9 cellular contexts compared by ENCODE assay signal in genomic region chr4:86940176-86940575, GRCh38. TPM values are rescaled to one million over a fixed set of nuclear protein-coding genes. Genes with fewer than 3 reads are reported as not detected.
A peak's percentile ranks its signal among the peaks of the same experiment; 100 is the strongest.
DNase-seq lines count a peak whose midpoint lies in the region; ATAC-seq, FAIRE-seq and TF ChIP-seq lines count a peak whose summit lies in the region.
"Had no signal": no experiment of that assay in that cellular context is flagged by ENCODE, and none has a peak within 500 bp of the region (broad histone marks: within the 10 kb centered on the region; RNA-seq: fewer than 3 reads in every experiment).

No MANE protein-coding gene starts in this region.

- no peak for FAIRE-seq in K562 (lab: Jason Lieb, UNC)
- FAIRE-seq: A204.1 had no signal

- no peak for TF ChIP-seq POLR2A in K562 (conservative IDR thresholded peaks at IDR 0.05)

- no peak for TF ChIP-seq EP300 in K562 (IDR thresholded peaks at IDR 0.05; ENCODE audit: low read length)

- CTCF ChIA-PET in K562 (lab: Yijun Ruan, JAX; ENCODE audit: low intra/inter-chr PET ratio): no interaction called here

- no peaks in the 10 kb centered on the region for H3K27me3 Mint-ChIP-seq in T-helper 2 cell treated with Interferon-gamma antibody and Interleukin-4, amounts not matched to agents 5 μg/mL and 100 μg/mL, for 36 hours (ENCODE audit: low read depth)

- in situ Hi-C loops in K562 (cut with MboI): no loop called here

- peaks cover 96% of the 10 kb centered on the region for H3K79me2 ChIP-seq in K562 (ENCODE audit: control insufficient read depth, insufficient read depth, low read length)

- H4K20me1 ChIP-seq in K562 (replicated peaks; ENCODE audit: control insufficient read depth, insufficient read depth, low read length): no peaks in the 10 kb centered on the region; the same call in 1 of the 2 replicates

- intact Hi-C loops in K562 (cut with micrococcal nuclease): no loop called here

- peak overlapping the region; percentile 32 for H3K4me3 Mint-ChIP-seq in T-helper 2 cell treated with Interferon-gamma antibody and Interleukin-4, amounts not matched to agents 5 μg/mL and 100 μg/mL, for 36 hours

- peaks cover 48% of the 10 kb centered on the region for H3K4me1 Mint-ChIP-seq in T-helper 2 cell treated with Interferon-gamma antibody and Interleukin-4, amounts not matched to agents 5 μg/mL and 100 μg/mL, for 36 hours (ENCODE audit: low read depth)

- H3K36me3 ChIP-seq in K562 (ENCODE audit: control insufficient read depth, insufficient read depth, low read length) (0 out of 3 replicates have a peak, but pooled peaks cover 4% of the 10 kb centered on the region), subcutaneous abdominal adipose tissue (ENCODE audit: control insufficient read depth in 5 of 5, insufficient read depth in 5 of 5, low read length in 5 of 5) (no peaks in the 10 kb centered on the region)

- H3K27ac Mint-ChIP-seq in T-helper 2 cell treated with Interferon-gamma antibody and Interleukin-4, amounts not matched to agents 5 μg/mL and 100 μg/mL, for 36 hours: peak overlapping the region; percentile 78

- 32% methylated on average over 3 of the region's 3 CpGs for WGBS in K562 (ENCODE audit: insufficient coverage, low coverage, missing lambda C conversion rate)

- H3K27me3 ChIP-seq in K562 (ENCODE audit: control insufficient read depth in 2 of 2, insufficient read depth in 2 of 2, low read length in 2 of 2): no peaks in the 10 kb centered on the region
- no peaks in the 10 kb centered on the region for H3K27me3 ChIP-seq in subcutaneous abdominal adipose tissue (ENCODE audit: control insufficient read depth in 5 of 5, insufficient read depth in 4 of 5, low read length in 5 of 5)

- no peak overlapping the region for H3K4me3 ChIP-seq in K562
- H3K4me3 ChIP-seq in subcutaneous abdominal adipose tissue (ENCODE audit: low read depth in 1 of 5, low read length in 5 of 5): no peak overlapping the region

- BruUV-seq in K562 (replicated peaks; lab: Mats Ljungman, UMichigan): no TSS peak

- peak overlapping the region; percentile 57 for H3K4me2 ChIP-seq in K562 (ENCODE audit: insufficient read depth, low read length)

- H3K9ac ChIP-seq in K562 (ENCODE audit: insufficient read depth in 1 of 2, low read depth in 2 of 2, low read length in 2 of 2) (peak overlapping the region in 1 of 2 experiments; percentile 24; a peak in 1 of 4 replicates), subcutaneous abdominal adipose tissue (ENCODE audit: low read length in 5 of 5) (no peak overlapping the region)

- DNase-seq in T-helper 2 cell treated with Interferon-gamma antibody and Interleukin-4, amounts not matched to agents 5 μg/mL and 100 μg/mL, for 36 hours (ENCODE audit: low spot score): no peak
- DNase-seq in T-helper 2 cell: no peak
- DNase-seq in K562 (ENCODE audit: extremely low read depth in 1 of 4, low spot score in 3 of 4): no peak
- no peak for DNase-seq in epidermal melanocyte (ENCODE audit: insufficient read length, low spot score)
- no peak for DNase-seq in NCI-H748 treated with DMSO at 0.1 percent for 48 hours (lab: John Stamatoyannopoulos, UW)
- DNase-seq in OCI-M2 (lab: John Stamatoyannopoulos, UW; ENCODE audit: unreplicated experiment): no peak

- POLR2A ChIA-PET in K562 (lab: Yijun Ruan, JAX): interaction anchor here (1.2 to 3.6 kb wide), 2 partner anchors 14 to 66 kb away, joined by 4 to 21 read pairs; no protein-coding TSS in a partner anchor

- H3K4me1 ChIP-seq in K562 (replicated peaks in 1 of 2; ENCODE audit: control insufficient read depth in 2 of 2, insufficient read depth in 2 of 2, low read length in 2 of 2) (peaks cover 15 to 47% of the 10 kb centered on the region in 2 experiments), subcutaneous abdominal adipose tissue (ENCODE audit: control insufficient read depth in 5 of 5, insufficient read depth in 5 of 5, low read length in 5 of 5) (peaks cover 0 to 46% (median 34%) of the 10 kb centered on the region in 5 donors)

- peak; percentile 7 for ATAC-seq in HG02981 (IDR thresholded peaks at IDR 0.05; ENCODE audit: unreplicated experiment)
- no peak for ATAC-seq in K562

- no peak for TF ChIP-seq CTCF in K562 (IDR thresholded peaks at IDR 0.05 in 2 of 3, conservative IDR thresholded peaks at IDR 0.05 in 1 of 3; ENCODE audit: insufficient read depth in 2 of 3, low read depth in 1 of 3, low read length in 3 of 3)

- H2AFZ ChIP-seq in K562 (ENCODE audit: low read depth, low read length): no peak overlapping the region

- no peaks in the 10 kb centered on the region for H3K9me3 Mint-ChIP-seq in T-helper 2 cell treated with Interferon-gamma antibody and Interleukin-4, amounts not matched to agents 5 μg/mL and 100 μg/mL, for 36 hours

- no peak for TF ChIP-seq RAD21 in K562 (CRISPR knock-in tag; conservative IDR thresholded peaks at IDR 0.05 in 1 of 2, IDR thresholded peaks at IDR 0.05 in 1 of 2)

- H3K36me3 Mint-ChIP-seq in T-helper 2 cell treated with Interferon-gamma antibody and Interleukin-4, amounts not matched to agents 5 μg/mL and 100 μg/mL, for 36 hours (ENCODE audit: low read depth): peaks cover 11% of the 10 kb centered on the region

- no peaks in the 10 kb centered on the region for H3K9me3 ChIP-seq in K562 (replicated peaks; ENCODE audit: control insufficient read depth, insufficient read depth, low read depth, low read length)
- no peaks in the 10 kb centered on the region for H3K9me3 ChIP-seq in subcutaneous abdominal adipose tissue (ENCODE audit: control insufficient read depth in 5 of 5, low read length in 5 of 5)

- H3K27ac ChIP-seq in K562 (ENCODE audit: extremely low read depth, low read depth, low read length): peak overlapping the region; percentile 54
- H3K27ac ChIP-seq in subcutaneous abdominal adipose tissue (ENCODE audit: low read depth, low read length): peak overlapping the region; percentile 84

- H3K9me1 ChIP-seq in K562 (ENCODE audit: control insufficient read depth, insufficient read depth, low read length): no peaks in the 10 kb centered on the region

TF ChIP-seq in K562, 482 proteins besides CTCF, POLR2A, EP300 and RAD21:
- no peak for TF ChIP-seq POLR2AphosphoS2 (IDR thresholded peaks at IDR 0.05; ENCODE audit: low read length)
- TF ChIP-seq ZNF121 (CRISPR knock-in tag; conservative IDR thresholded peaks at IDR 0.05): peak; percentile 56
- no peak for TF ChIP-seq CBFA2T2 (conservative IDR thresholded peaks at IDR 0.05)
- TF ChIP-seq ZNF217 (CRISPR knock-in tag; IDR thresholded peaks at IDR 0.05): no peak
- TF ChIP-seq IFI16 (CRISPR knock-in tag; IDR thresholded peaks at IDR 0.05): no peak
- TF ChIP-seq ZNF224 (CRISPR knock-in tag; IDR thresholded peaks at IDR 0.05): no peak

RNA-seq across cellular contexts. Expression of gene AFF1, which starts 5.4 kb away (rescaled TPM):
- total RNA-seq in K562 (2011; cell fraction: chromatin; rRNA removed; ENCODE audit: low replicate concordance): 144 and 172 TPM in 2 replicates
- total RNA-seq in K562 (2011; cell fraction: nucleolus; rRNA removed): 34.5 and 40.9 TPM in 2 replicates
- total RNA-seq in K562 (2011; cell fraction: nucleoplasm; rRNA removed): 54.2 and 74.1 TPM in 2 replicates
- total RNA-seq in K562 (2014; rRNA removed) (16.9 and 17.1 TPM in 2 replicates), K562 (2014; rRNA removed; fragmentation: Illumina TruSeq; extraction: Trizol) (19.0 and 21.2 TPM in 2 replicates), K562 (2015; rRNA removed; fragmentation: Illumina TruSeq; extraction: Trizol) (17.8 and 20.7 TPM in 2 replicates), K562 (2021) (46.2 and 47.5 TPM in 2 replicates)
- polyA plus RNA-seq in K562 (2011; rRNA removed) (17.2 and 17.7 TPM in 2 replicates), K562 (2014; fragmentation: Illumina TruSeq; extraction: Trizol) (29.5 and 31.9 TPM in 2 replicates), K562 (2014; fragmentation: Nextera tagmentation; extraction: Ambion mirVana) (1 to 10 TPM; 4.1 to 9.9 TPM), K562 (2014; rRNA removed) (15.2 and 15.3 TPM in 2 replicates)
- 9.4 and 16.2 TPM in 2 replicates for polyA plus RNA-seq in K562 (2011; cell fraction: cytosol; rRNA removed)
- polyA plus RNA-seq in K562 (2011; cell fraction: nucleus; rRNA removed): 37.1 and 55.1 TPM in 2 replicates
- polyA plus RNA-seq in K562 (2012): 12.9 and 15.0 TPM in 2 replicates
- polyA minus RNA-seq in K562 (2011; rRNA and poly(A)+ RNA removed): 71.7 and 90.0 TPM in 2 replicates
- polyA minus RNA-seq in K562 (2011; cell fraction: cytosol; rRNA and poly(A)+ RNA removed): 28.2 and 30.6 TPM in 2 replicates
- 35.0 and 70.0 TPM in 2 replicates for polyA minus RNA-seq in K562 (2011; cell fraction: nucleus; rRNA and poly(A)+ RNA removed)

RNA-seq across cellular contexts. Expression of gene C4orf36, which starts 48.0 kb away (rescaled TPM):
- not detected in 2 replicates for total RNA-seq in K562 (2011; cell fraction: chromatin; rRNA removed; ENCODE audit: low replicate concordance)
- total RNA-seq in K562 (2011; cell fraction: nucleolus; rRNA removed): not detected in 2 replicates
- total RNA-seq in K562 (2011; cell fraction: nucleoplasm; rRNA removed): not detected in 2 replicates
- 0.14 TPM in 1 of 2 replicates, not detected in the other for total RNA-seq in K562 (2014; rRNA removed)
- total RNA-seq in K562 (2014; rRNA removed; fragmentation: Illumina TruSeq; extraction: Trizol): not detected in 2 replicates
- total RNA-seq in K562 (2015; rRNA removed; fragmentation: Illumina TruSeq; extraction: Trizol): not detected in 2 replicates
- not detected in 2 replicates for total RNA-seq in K562 (2021)
- 0.17 TPM in 1 of 2 replicates, not detected in the other for polyA plus RNA-seq in K562 (2011; rRNA removed)
- 0.13 and 0.27 TPM in 2 replicates for polyA plus RNA-seq in K562 (2011; cell fraction: cytosol; rRNA removed)
- polyA plus RNA-seq in K562 (2011; cell fraction: nucleus; rRNA removed): 0.45 and 0.48 TPM in 2 replicates
- 0.05 and 0.22 TPM in 2 replicates for polyA plus RNA-seq in K562 (2012)
- polyA plus RNA-seq in K562 (2014; fragmentation: Illumina TruSeq; extraction: Trizol): 0.45 TPM in 1 of 2 replicates, not detected in the other
- polyA plus RNA-seq in K562 (2014; fragmentation: Nextera tagmentation; extraction: Ambion mirVana): under 1 TPM in 1 of 2 experiments, not detected in 1; 0.23 TPM
- polyA plus RNA-seq in K562 (2014; rRNA removed): not detected in 2 replicates
- not detected in 2 replicates for polyA minus RNA-seq in K562 (2011; rRNA and poly(A)+ RNA removed)
- not detected in 2 replicates for polyA minus RNA-seq in K562 (2011; cell fraction: cytosol; rRNA and poly(A)+ RNA removed)
- polyA minus RNA-seq in K562 (2011; cell fraction: nucleus; rRNA and poly(A)+ RNA removed): not detected in 2 replicates
